9 cellular contexts compared by ENCODE assay signal in genomic region chr6:84728602-84729001, GRCh38. TPM values are rescaled to one million over a fixed set of nuclear protein-coding genes. Genes with fewer than 3 reads are reported as not detected.
DNase-seq lines count a peak whose midpoint lies in the region; ATAC-seq and TF ChIP-seq lines count a peak whose summit lies in the region.
"Had no signal": no experiment of that assay in that cellular context is flagged by ENCODE, and none has a peak within 500 bp of the region (broad histone marks: within the 10 kb centered on the region; RNA-seq: fewer than 3 reads in every experiment).

No MANE protein-coding gene starts in this region.

- CTCF ChIA-PET in activated CD8-positive, alpha-beta T cell treated with anti-CD3 and anti-CD28 coated beads for 36 hours (lab: Charles Lee) = interaction anchor here (0.7 kb wide), 1 partner anchor 235 kb away, joined by 3 read pairs; no protein-coding TSS in a partner anchor

- DNase-seq in A172 (ENCODE audit: low spot score) = peak; percentile 27
- peak; percentile 5 for DNase-seq in NCI-H1694 treated with DMSO at 0.1 percent for 48 hours (lab: John Stamatoyannopoulos, UW)
- DNase-seq in epithelial cell of esophagus (ENCODE audit: low read depth) = peak; percentile 62
- DNase-seq in HK-2 (ENCODE audit: unreplicated experiment) = no peak
- DNase-seq in activated naive CD4-positive, alpha-beta T cell treated with anti-CD3 and anti-CD28 coated beads, Interleukin-2, amount 50 U/mL, for 16 hours = no peak
- no peak for DNase-seq in activated CD8-positive, alpha-beta T cell treated with anti-CD3 and anti-CD28 coated beads for 36 hours
- DNase-seq: activated CD4-positive, alpha-beta T cell treated with anti-CD3 and anti-CD28 coated beads, Interleukin-2, amount 50 U/mL, for 48 hours had no signal

- no peak overlapping the region for H3K27ac Mint-ChIP-seq in activated CD8-positive, alpha-beta T cell treated with anti-CD3 and anti-CD28 coated beads for 36 hours

- H3K4me1 Mint-ChIP-seq in activated CD8-positive, alpha-beta T cell treated with anti-CD3 and anti-CD28 coated beads for 36 hours (ENCODE audit: low read depth) = no peaks in the 10 kb centered on the region

- peak; percentile 65 for TF ChIP-seq CTCF in epithelial cell of esophagus (IDR thresholded peaks at IDR 0.05; ENCODE audit: insufficient read depth, low read depth, low read length, missing control alignments)
- no peak for TF ChIP-seq CTCF in activated CD8-positive, alpha-beta T cell treated with anti-CD3 and anti-CD28 coated beads for 36 hours (IDR thresholded peaks at IDR 0.05)

- ATAC-seq in GM18519 (IDR thresholded peaks at IDR 0.05; ENCODE audit: low FRiP score, unreplicated experiment) (peak; percentile 66), GM18873 (IDR thresholded peaks at IDR 0.05; ENCODE audit: low FRiP score, unreplicated experiment) (no peak)
- no peak for ATAC-seq in activated CD8-positive, alpha-beta T cell treated with anti-CD3 and anti-CD28 coated beads for 36 hours

- intact Hi-C loops in activated CD8-positive, alpha-beta T cell treated with anti-CD3 and anti-CD28 coated beads for 36 hours (cut with micrococcal nuclease) = no loop called here

- POLR2A ChIA-PET in activated CD8-positive, alpha-beta T cell treated with anti-CD3 and anti-CD28 coated beads for 36 hours (lab: Charles Lee) = interaction anchor here (0.6 kb wide), 1 partner anchor 523 kb away, joined by 3 read pairs; no protein-coding TSS in a partner anchor

- H3K27me3 Mint-ChIP-seq in activated CD8-positive, alpha-beta T cell treated with anti-CD3 and anti-CD28 coated beads for 36 hours = peaks cover 1% of the 10 kb centered on the region

- no peak overlapping the region for H3K4me3 ChIP-seq in epithelial cell of esophagus (ENCODE audit: low read length)

- H3K36me3 Mint-ChIP-seq in activated CD8-positive, alpha-beta T cell treated with anti-CD3 and anti-CD28 coated beads for 36 hours (ENCODE audit: low read depth) = no peaks in the 10 kb centered on the region

- H3K9me3 Mint-ChIP-seq in activated CD8-positive, alpha-beta T cell treated with anti-CD3 and anti-CD28 coated beads for 36 hours = no peaks in the 10 kb centered on the region

- no peak overlapping the region for H3K4me3 Mint-ChIP-seq in activated CD8-positive, alpha-beta T cell treated with anti-CD3 and anti-CD28 coated beads for 36 hours

RNA-seq across cellular contexts. Expression of gene TBX18, which starts 35.8 kb away (rescaled TPM):
- total RNA-seq in A172 (2014; rRNA removed; shearing (Covaris generic)) = not detected in 2 replicates
- not detected for total RNA-seq in activated CD8-positive, alpha-beta T cell treated with anti-CD3 and anti-CD28 coated beads for 36 hours

Comparison
In these comparisons a context has a peak if more than half of its experiments do, and no peak if none do; other contexts are left out.
1. DNase-seq: peak in A172 (single experiment), NCI-H1694 treated with DMSO at 0.1 percent for 48 hours (single experiment) and epithelial cell of esophagus (single experiment); none in HK-2 (single experiment), activated naive CD4-positive, alpha-beta T cell treated with anti-CD3 and anti-CD28 coated beads, Interleukin-2, amount 50 U/mL, for 16 hours (single experiment) and activated CD8-positive, alpha-beta T cell treated with anti-CD3 and anti-CD28 coated beads for 36 hours (single experiment).